Comparison of ENCODE assay signal across 10 cellular contexts in genomic region chr2:168639501-168639900, GRCh38.
DNase-seq lines count a peak whose midpoint lies in the region; ATAC-seq, FAIRE-seq and TF ChIP-seq lines count a peak whose summit lies in the region.
"Had no signal": no experiment of that assay in that cellular context is flagged by ENCODE, and none has a peak within 500 bp of the region (broad histone marks: within the 10 kb centered on the region; RNA-seq: fewer than 3 reads in every experiment).

No MANE protein-coding gene starts in this region.

- peak overlapping the region; percentile 29; the same call in 1 of the 2 replicates for H3K27ac ChIP-seq in HUES6 (ENCODE audit: low read depth, low read length)
- no peak overlapping the region for H3K27ac ChIP-seq in small intestine (ENCODE audit: low read depth in 1 of 2, low read length in 1 of 2)

- in situ Hi-C loops in GM13977 (cut with MboI; ENCODE audit: low pct_unique_long_range_greater_than_20kb, low sequenced_read_pairs, unreplicated experiment), result no loop called here

- H3K9ac ChIP-seq in HUES6 (ENCODE audit: low read length), result peak overlapping the region; percentile 19

- DNase-seq in chondrocyte (ENCODE audit: low spot score), result no peak
- peak; percentile 58 for DNase-seq in iPS-NIHi7 (ENCODE audit: extremely low spot score)
- DNase-seq in small intestine, result peak; percentile 72
- no peak for DNase-seq in effector CD8-positive, alpha-beta T cell (lab: John Stamatoyannopoulos, UW)
- DNase-seq in activated naive CD4-positive, alpha-beta T cell treated with anti-CD3 and anti-CD28 coated beads, Interleukin-2, amount 10 ng/mL, durations not matched to agents 7 days and 5 days, result no peak
- no peak for DNase-seq in GM13977 (ENCODE audit: low spot score)
- DNase-seq: activated CD4-positive, alpha-beta T cell treated with anti-CD3 and anti-CD28 coated beads, Interleukin-2, amount 10 ng/mL, durations not matched to agents 24 days and 14 days; naive B cell had no signal

- CTCF ChIA-PET in activated naive CD4-positive, alpha-beta T cell treated with anti-CD3 and anti-CD28 coated beads, Interleukin-2, amount 10 ng/mL, durations not matched to agents 7 days and 5 days (lab: Charles Lee), result interaction anchor here (0.6 to 0.7 kb wide), 2 partner anchors 212 to 351 kb away, joined by 3 to 5 read pairs; no protein-coding TSS in a partner anchor

- no peak for TF ChIP-seq CTCF in chondrocyte (IDR thresholded peaks at IDR 0.05)
- no peak for TF ChIP-seq CTCF in GM13977 (IDR thresholded peaks at IDR 0.05; ENCODE audit: extremely low read depth, insufficient read depth, missing control alignments)

- peaks cover 3% of the 10 kb centered on the region for H3K9me3 Mint-ChIP-seq in chondrocyte (ENCODE audit: low read depth)
- H3K9me3 Mint-ChIP-seq in activated naive CD4-positive, alpha-beta T cell treated with anti-CD3 and anti-CD28 coated beads, Interleukin-2, amount 10 ng/mL, durations not matched to agents 7 days and 5 days, result no peaks in the 10 kb centered on the region
- H3K9me3 Mint-ChIP-seq: activated CD4-positive, alpha-beta T cell treated with anti-CD3 and anti-CD28 coated beads, Interleukin-2, amount 10 ng/mL, durations not matched to agents 24 days and 14 days had no signal

- peak overlapping the region; percentile 0 for H3K27ac Mint-ChIP-seq in chondrocyte (ENCODE audit: unreplicated experiment)
- no peak overlapping the region for H3K27ac Mint-ChIP-seq in activated naive CD4-positive, alpha-beta T cell treated with anti-CD3 and anti-CD28 coated beads, Interleukin-2, amount 10 ng/mL, durations not matched to agents 7 days and 5 days
- H3K27ac Mint-ChIP-seq: activated CD4-positive, alpha-beta T cell treated with anti-CD3 and anti-CD28 coated beads, Interleukin-2, amount 10 ng/mL, durations not matched to agents 24 days and 14 days had no signal

- peaks cover 39% of the 10 kb centered on the region for H3K4me1 ChIP-seq in HUES6 (ENCODE audit: control insufficient read depth, insufficient read depth, low read length)
- H3K4me1 ChIP-seq in small intestine (ENCODE audit: control insufficient read depth in 2 of 2, insufficient read depth in 1 of 2, low read depth in 1 of 2, low read length in 1 of 2), result peaks cover 5 to 23% of the 10 kb centered on the region in 2 donors

- no peak overlapping the region for H3K4me3 Mint-ChIP-seq in chondrocyte (ENCODE audit: unreplicated experiment)
- no peak overlapping the region for H3K4me3 Mint-ChIP-seq in activated naive CD4-positive, alpha-beta T cell treated with anti-CD3 and anti-CD28 coated beads, Interleukin-2, amount 10 ng/mL, durations not matched to agents 7 days and 5 days
- H3K4me3 Mint-ChIP-seq: activated CD4-positive, alpha-beta T cell treated with anti-CD3 and anti-CD28 coated beads, Interleukin-2, amount 10 ng/mL, durations not matched to agents 24 days and 14 days; naive B cell had no signal

- ATAC-seq in HG03469 (IDR thresholded peaks at IDR 0.05; ENCODE audit: unreplicated experiment), result no peak

- H3K9me3 ChIP-seq in HUES6 (ENCODE audit: control insufficient read depth, insufficient read depth, low read depth, low read length) (peaks cover 2% of the 10 kb centered on the region; the same call in 1 of the 2 replicates), small intestine (ENCODE audit: control insufficient read depth, low read depth) (no peaks in the 10 kb centered on the region)

- peaks cover 62% of the 10 kb centered on the region for H3K4me1 Mint-ChIP-seq in chondrocyte (ENCODE audit: low read depth)
- peaks cover 6% of the 10 kb centered on the region for H3K4me1 Mint-ChIP-seq in activated naive CD4-positive, alpha-beta T cell treated with anti-CD3 and anti-CD28 coated beads, Interleukin-2, amount 10 ng/mL, durations not matched to agents 7 days and 5 days

- 29 to 50% (median 39%) methylated on average over 1 of the region's 1 CpG for WGBS in small intestine, 3 donors

- H3K27me3 ChIP-seq in HUES6 (ENCODE audit: control insufficient read depth, insufficient read depth, low read length), result no peaks in the 10 kb centered on the region
- no peaks in the 10 kb centered on the region for H3K27me3 ChIP-seq in small intestine (ENCODE audit: control insufficient read depth in 2 of 2, insufficient read depth in 2 of 2, low read length in 2 of 2)

- no peaks in the 10 kb centered on the region for H3K27me3 Mint-ChIP-seq in chondrocyte (ENCODE audit: low read depth)
- no peaks in the 10 kb centered on the region for H3K27me3 Mint-ChIP-seq in activated naive CD4-positive, alpha-beta T cell treated with anti-CD3 and anti-CD28 coated beads, Interleukin-2, amount 10 ng/mL, durations not matched to agents 7 days and 5 days
- H3K27me3 Mint-ChIP-seq: activated CD4-positive, alpha-beta T cell treated with anti-CD3 and anti-CD28 coated beads, Interleukin-2, amount 10 ng/mL, durations not matched to agents 24 days and 14 days; naive B cell had no signal

- H3K36me3 Mint-ChIP-seq in chondrocyte (ENCODE audit: low read depth), result no peaks in the 10 kb centered on the region
- no peaks in the 10 kb centered on the region for H3K36me3 Mint-ChIP-seq in activated naive CD4-positive, alpha-beta T cell treated with anti-CD3 and anti-CD28 coated beads, Interleukin-2, amount 10 ng/mL, durations not matched to agents 7 days and 5 days
- H3K36me3 Mint-ChIP-seq: naive B cell had no signal

- H3K4me3 ChIP-seq in HUES6 (ENCODE audit: low read depth, low read length), result peak overlapping the region; percentile 15; the same call in 1 of the 2 replicates
- no peak overlapping the region for H3K4me3 ChIP-seq in small intestine (ENCODE audit: low read depth in 1 of 2, low read length in 2 of 2)

- no peak for FAIRE-seq in small intestine (lab: Jason Lieb, UNC)

- H3K36me3 ChIP-seq in HUES6 (ENCODE audit: control insufficient read depth, insufficient read depth, low read length), result no peaks in the 10 kb centered on the region
- no peaks in the 10 kb centered on the region for H3K36me3 ChIP-seq in small intestine (ENCODE audit: control insufficient read depth in 2 of 2, insufficient read depth in 2 of 2, low read length in 2 of 2)

Comparison
In these comparisons a context has a peak if more than half of its experiments do, and no peak if none do; other contexts are left out.
1. DNase-seq: peak in iPS-NIHi7 (single experiment) and small intestine (single experiment); none in chondrocyte (single experiment), effector CD8-positive, alpha-beta T cell (single experiment), activated naive CD4-positive, alpha-beta T cell treated with anti-CD3 and anti-CD28 coated beads, Interleukin-2, amount 10 ng/mL, durations not matched to agents 7 days and 5 days (single experiment) and GM13977 (single experiment).